10 cellular contexts compared by ENCODE assay signal in the genomic region with DNA sequence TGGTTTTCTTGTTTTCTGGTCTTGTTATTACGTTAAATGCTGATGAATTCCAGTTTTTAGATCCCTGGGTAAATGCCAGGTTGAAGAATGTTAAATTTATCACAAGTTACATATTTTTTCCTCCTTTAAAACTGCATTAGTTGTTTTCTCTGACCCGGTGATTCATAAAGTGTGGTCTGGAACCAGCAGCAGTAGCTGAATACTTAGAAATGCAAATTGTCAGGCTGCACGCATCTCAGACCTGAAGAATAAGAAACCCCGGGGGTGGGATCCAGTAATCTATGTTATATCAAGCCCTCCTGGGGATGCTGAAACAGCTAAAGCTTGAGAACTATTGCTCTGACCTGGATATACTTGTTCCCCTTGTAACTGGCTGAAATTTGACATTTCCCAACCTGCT.
DNase-seq lines count a peak whose midpoint lies in the region; ATAC-seq and TF ChIP-seq lines count a peak whose summit lies in the region.
"Had no signal": no experiment of that assay in that cellular context is flagged by ENCODE, and none has a peak within 500 bp of the region (broad histone marks: within the 10 kb centered on the region; RNA-seq: fewer than 3 reads in every experiment).

No MANE protein-coding gene starts in this region.

- DNase-seq in MCF 10A (ENCODE audit: unreplicated experiment) (peak; percentile 8), breast epithelium (ENCODE audit: low spot score in 2 of 2) (no peak), HT1080 (ENCODE audit: low read depth) (peak; percentile 34), ovary (no peak), DMS153 (lab: John Stamatoyannopoulos, UW) (no peak)
- DNase-seq in activated CD4-positive, alpha-beta T cell treated with anti-CD3 and anti-CD28 coated beads, Interleukin-2, amount 10 ng/mL, durations not matched to agents 24 days and 14 days, result no peak

- BruUV-seq in MCF 10A (replicated peaks; lab: Mats Ljungman, UMichigan), result no TSS peak

- peak overlapping the region; percentile 54 for H3K4me2 ChIP-seq in skeletal muscle satellite cell (ENCODE audit: low read length)

- peak; percentile 92 for ATAC-seq in HG02678 (IDR thresholded peaks at IDR 0.05; ENCODE audit: unreplicated experiment)

- no peaks in the 10 kb centered on the region for H3K4me1 ChIP-seq in breast epithelium
- H3K4me1 ChIP-seq in skeletal muscle satellite cell (ENCODE audit: control insufficient read depth, insufficient read depth, low read length), result peaks cover 41% of the 10 kb centered on the region
- no peaks in the 10 kb centered on the region for H3K4me1 ChIP-seq in ovary (ENCODE audit: insufficient read depth)

- POLR2A ChIA-PET in MCF 10A (lab: Yijun Ruan, JAX), result no interaction called here

- H3K36me3 ChIP-seq in breast epithelium, result no peaks in the 10 kb centered on the region
- no peaks in the 10 kb centered on the region for H3K36me3 ChIP-seq in skeletal muscle satellite cell (ENCODE audit: insufficient read depth, low read length)
- no peaks in the 10 kb centered on the region for H3K36me3 ChIP-seq in ovary

- CTCF ChIA-PET in MCF 10A (lab: Yijun Ruan, JAX), result interaction anchor here (0.6 to 1.4 kb wide), 4 partner anchors 13 to 412 kb away, joined by 3 to 4 read pairs (median 3); no protein-coding TSS in a partner anchor

- H3K27ac ChIP-seq in breast epithelium (no peak overlapping the region), ovary (no peak overlapping the region)

- peak overlapping the region; percentile 9 for H3K27ac Mint-ChIP-seq in MCF 10A (ENCODE audit: low read depth, unreplicated experiment)
- no peak overlapping the region for H3K27ac Mint-ChIP-seq in activated CD4-positive, alpha-beta T cell treated with anti-CD3 and anti-CD28 coated beads, Interleukin-2, amount 10 ng/mL, durations not matched to agents 24 days and 14 days
- H3K27ac Mint-ChIP-seq: B cell had no signal

- no peak for TF ChIP-seq EP300 in ovary (IDR thresholded peaks at IDR 0.05)

- peaks cover 13% of the 10 kb centered on the region for H3K36me3 Mint-ChIP-seq in MCF 10A (ENCODE audit: insufficient read depth, unreplicated experiment)
- H3K36me3 Mint-ChIP-seq in activated CD4-positive, alpha-beta T cell treated with anti-CD3 and anti-CD28 coated beads, Interleukin-2, amount 10 ng/mL, durations not matched to agents 24 days and 14 days (ENCODE audit: low read depth), result no peaks in the 10 kb centered on the region
- H3K36me3 Mint-ChIP-seq: brain had no signal

- H3K9ac ChIP-seq in skeletal muscle satellite cell (ENCODE audit: low read depth, low read length), result no peak overlapping the region

- H3K4me3 ChIP-seq in breast epithelium (no peak overlapping the region), skeletal muscle satellite cell (ENCODE audit: low read length) (no peak overlapping the region), ovary (no peak overlapping the region)

- TF ChIP-seq POLR2A in breast epithelium (IDR thresholded peaks at IDR 0.05), result no peak
- TF ChIP-seq POLR2A in ovary (IDR thresholded peaks at IDR 0.05), result no peak

- H3K27me3 Mint-ChIP-seq in MCF 10A (ENCODE audit: insufficient read depth, unreplicated experiment), result no peaks in the 10 kb centered on the region
- H3K27me3 Mint-ChIP-seq in activated CD4-positive, alpha-beta T cell treated with anti-CD3 and anti-CD28 coated beads, Interleukin-2, amount 10 ng/mL, durations not matched to agents 24 days and 14 days, result peaks cover 7% of the 10 kb centered on the region

- no peaks in the 10 kb centered on the region for H3K27me3 ChIP-seq in breast epithelium
- H3K27me3 ChIP-seq in skeletal muscle satellite cell (ENCODE audit: control insufficient read depth, insufficient read depth, low read length), result no peaks in the 10 kb centered on the region
- peaks cover 4% of the 10 kb centered on the region for H3K27me3 ChIP-seq in ovary

- H3K4me3 Mint-ChIP-seq in MCF 10A (ENCODE audit: unreplicated experiment), result no peak overlapping the region
- H3K4me3 Mint-ChIP-seq in activated CD4-positive, alpha-beta T cell treated with anti-CD3 and anti-CD28 coated beads, Interleukin-2, amount 10 ng/mL, durations not matched to agents 24 days and 14 days, result no peak overlapping the region
- H3K4me3 Mint-ChIP-seq: B cell, brain had no signal

- intact Hi-C loops in MCF 10A (cut with micrococcal nuclease) (no loop called here), breast epithelium (cut with DNase I; ENCODE audit: low total_unique reads) (no loop called here), ovary (cut with DNase I) (no loop called here)
- intact Hi-C loops in activated CD4-positive, alpha-beta T cell treated with anti-CD3 and anti-CD28 coated beads, Interleukin-2, amount 10 ng/mL, durations not matched to agents 24 days and 14 days (cut with micrococcal nuclease), result loop anchor here (1.0 kb wide), 1 partner anchor 11 kb away; no protein-coding TSS in a partner anchor

- no peaks in the 10 kb centered on the region for H3K9me3 ChIP-seq in breast epithelium
- H3K9me3 ChIP-seq in skeletal muscle satellite cell (replicated peaks; ENCODE audit: low read length), result no peaks in the 10 kb centered on the region
- no peaks in the 10 kb centered on the region for H3K9me3 ChIP-seq in ovary

- 43 to 48% (median 44%) methylated on average over 4 of the region's 4 CpGs for WGBS in ovary, 3 donors

- no peak for TF ChIP-seq CTCF in MCF 10A (IDR thresholded peaks at IDR 0.05; ENCODE audit: unreplicated experiment)
- TF ChIP-seq CTCF in breast epithelium (IDR thresholded peaks at IDR 0.05), result no peak
- TF ChIP-seq CTCF in ovary (IDR thresholded peaks at IDR 0.05), result no peak

- H3K4me1 Mint-ChIP-seq in MCF 10A (ENCODE audit: insufficient read depth, unreplicated experiment), result peaks cover 22% of the 10 kb centered on the region
- peaks cover 6% of the 10 kb centered on the region for H3K4me1 Mint-ChIP-seq in activated CD4-positive, alpha-beta T cell treated with anti-CD3 and anti-CD28 coated beads, Interleukin-2, amount 10 ng/mL, durations not matched to agents 24 days and 14 days
- H3K4me1 Mint-ChIP-seq: B cell had no signal

- no peaks in the 10 kb centered on the region for H3K9me3 Mint-ChIP-seq in MCF 10A (ENCODE audit: unreplicated experiment)
- H3K9me3 Mint-ChIP-seq in activated CD4-positive, alpha-beta T cell treated with anti-CD3 and anti-CD28 coated beads, Interleukin-2, amount 10 ng/mL, durations not matched to agents 24 days and 14 days, result no peaks in the 10 kb centered on the region
- H3K9me3 Mint-ChIP-seq: brain had no signal

Comparison
In these comparisons a context has a peak if more than half of its experiments do, and no peak if none do; other contexts are left out.
1. DNase-seq: peak in MCF 10A (single experiment) and HT1080 (single experiment); none in breast epithelium (0 of 2), ovary (0 of 5), activated CD4-positive, alpha-beta T cell treated with anti-CD3 and anti-CD28 coated beads, Interleukin-2, amount 10 ng/mL, durations not matched to agents 24 days and 14 days (single experiment) and DMS153 (single experiment).